Comparison of ENCODE assay signal across 23 cellular contexts in genomic region chr17:82729479-82730260, GRCh38.
"Had no signal": no experiment of that assay in that cellular context is flagged by ENCODE, and none has a peak within 500 bp of the region (broad histone marks: within the 10 kb centered on the region; RNA-seq: fewer than 3 reads in every experiment).

No MANE protein-coding gene starts in this region.

- H3K4me1 ChIP-seq: adrenal gland, suprapubic skin had no signal

- H3K9me3 ChIP-seq: adrenal gland, suprapubic skin, vagina had no signal

- H3K27ac ChIP-seq: adrenal gland, dorsolateral prefrontal cortex, heart right ventricle, suprapubic skin, tibial nerve, vagina had no signal

- H3K4me3 ChIP-seq: adrenal gland, dorsolateral prefrontal cortex, heart right ventricle, suprapubic skin, tibial nerve, vagina had no signal

- H3K9me3 Mint-ChIP-seq: stimulated activated naive CD8-positive, alpha-beta T cell treated with anti-CD3 and anti-CD28 coated beads, Interleukin-15, Interleukin-2, amounts not matched to agents 100 ng/mL and 50 ng/mL, for 24 hours had no signal

- H3K27ac Mint-ChIP-seq: activated naive CD8-positive, alpha-beta T cell; activated T-cell treated with anti-CD3 and anti-CD28 coated beads, Interleukin-2, amount 50 U/mL, for 24 hours; activated T-helper 17 cell treated with anti-CD3 and anti-CD28 coated beads, Interleukin-2, amount 50 U/mL, for 72 hours; memory B cell; stimulated activated naive CD8-positive, alpha-beta T cell treated with anti-CD3 and anti-CD28 coated beads, Interleukin-15, Interleukin-2, amounts not matched to agents 100 ng/mL and 50 ng/mL, for 24 hours; T-cell; T-helper 2 cell treated with Interferon-gamma antibody and Interleukin-4, amounts not matched to agents 5 μg/mL and 100 μg/mL, for 36 hours had no signal

- H3K4me1 Mint-ChIP-seq: activated T-helper 17 cell treated with anti-CD3 and anti-CD28 coated beads, Interleukin-2, amount 50 U/mL, for 72 hours; memory B cell; nephron progenitor cell; T-cell had no signal

- H3K4me3 Mint-ChIP-seq: activated naive CD8-positive, alpha-beta T cell; activated T-cell treated with anti-CD3 and anti-CD28 coated beads, Interleukin-2, amount 50 U/mL, for 24 hours; activated T-helper 17 cell treated with anti-CD3 and anti-CD28 coated beads, Interleukin-2, amount 50 U/mL, for 72 hours; memory B cell; nephron progenitor cell; stimulated activated naive CD8-positive, alpha-beta T cell treated with anti-CD3 and anti-CD28 coated beads, Interleukin-15, Interleukin-2, amounts not matched to agents 100 ng/mL and 50 ng/mL, for 24 hours; T-cell; T-helper 2 cell treated with Interferon-gamma antibody and Interleukin-4, amounts not matched to agents 5 μg/mL and 100 μg/mL, for 36 hours had no signal

- H3K27me3 ChIP-seq: adrenal gland, dorsolateral prefrontal cortex, heart right ventricle, suprapubic skin, tibial nerve, vagina had no signal

- H3K27me3 Mint-ChIP-seq: activated naive CD8-positive, alpha-beta T cell; activated T-cell treated with anti-CD3 and anti-CD28 coated beads, Interleukin-2, amount 50 U/mL, for 24 hours; activated T-helper 17 cell treated with anti-CD3 and anti-CD28 coated beads, Interleukin-2, amount 50 U/mL, for 72 hours; memory B cell; stimulated activated naive CD8-positive, alpha-beta T cell treated with anti-CD3 and anti-CD28 coated beads, Interleukin-15, Interleukin-2, amounts not matched to agents 100 ng/mL and 50 ng/mL, for 24 hours; T-cell had no signal

- DNase-seq: activated CD4-positive, alpha-beta T cell treated with anti-CD3 and anti-CD28 coated beads for 1 hour; activated CD4-positive, alpha-beta T cell treated with anti-CD3 and anti-CD28 coated beads, Interleukin-2, amount 50 U/mL, for 1 hour; activated CD8-positive, alpha-beta memory T cell treated with anti-CD3 and anti-CD28 coated beads for 24 hours; activated CD8-positive, alpha-beta memory T cell treated with anti-CD3 and anti-CD28 coated beads, Interleukin-2, amount 50 U/mL, for 4 hours; activated T-cell treated with anti-CD3 and anti-CD28 coated beads, Interleukin-2, amount 50 U/mL, for 24 hours; central memory CD4-positive, alpha-beta T cell; dorsolateral prefrontal cortex; heart right ventricle; islet precursor cell; left cardiac atrium; nephron progenitor cell; nucleus accumbens; stimulated activated CD4-positive, alpha-beta T cell treated with anti-CD3 and anti-CD28 coated beads, Interleukin-4, amount 100 ng/mL, for 24 hours; T-cell had no signal

- ATAC-seq: activated T-helper 17 cell treated with anti-CD3 and anti-CD28 coated beads, Interleukin-2, amount 50 U/mL, for 72 hours; T-cell had no signal
